In the genomic region with DNA sequence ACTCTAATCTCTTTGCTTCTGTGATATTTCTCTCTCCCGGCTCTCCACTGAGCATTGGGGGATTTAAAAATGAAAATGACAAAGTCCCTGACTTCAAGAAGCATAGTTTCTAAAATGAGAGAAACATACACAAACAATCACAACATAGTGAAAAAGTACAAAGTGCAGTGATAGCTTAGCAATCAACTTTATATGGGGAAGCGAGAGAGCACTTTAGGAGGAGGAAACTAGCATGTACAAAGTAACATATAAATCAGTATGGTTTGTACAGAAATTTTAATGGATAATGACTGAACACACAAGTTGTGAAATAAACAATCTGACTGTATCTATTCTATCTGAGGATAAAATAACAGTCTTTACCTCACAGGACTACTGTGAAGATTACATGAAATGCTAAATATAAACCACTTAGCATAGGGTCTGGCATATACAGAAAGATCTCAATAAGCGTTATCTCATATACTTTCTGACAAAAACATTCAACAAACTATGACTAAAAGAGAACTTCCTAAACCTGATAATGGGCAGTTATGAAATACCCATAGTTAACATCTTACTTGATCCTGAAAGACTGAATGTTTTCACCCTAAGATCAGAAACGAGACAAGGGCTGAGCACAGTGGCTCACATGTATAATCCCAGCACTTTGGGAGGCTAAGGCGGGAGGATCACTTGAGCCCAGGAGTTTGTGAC, we compare ENCODE assay signal across 23 cellular contexts.
DNase-seq lines count a peak whose midpoint lies in the region; ATAC-seq and TF ChIP-seq lines count a peak whose summit lies in the region.
"Had no signal": no experiment of that assay in that cellular context is flagged by ENCODE, and none has a peak within 500 bp of the region (broad histone marks: within the 10 kb centered on the region; RNA-seq: fewer than 3 reads in every experiment).

No MANE protein-coding gene starts in this region.

- H3K4me1 Mint-ChIP-seq in dendritic cell treated with granulocyte-macrophage colony-stimulating factor and Interleukin-4, amounts not matched to agents 40 ng/mL and 50 ng/mL, for 4 days (ENCODE audit: low read depth) = peaks cover 28% of the 10 kb centered on the region
- H3K4me1 Mint-ChIP-seq in activated CD4-positive, alpha-beta T cell treated with anti-CD3 and anti-CD28 coated beads for 36 hours = no peaks in the 10 kb centered on the region
- H3K4me1 Mint-ChIP-seq: GM23338 had no signal

- peaks cover 8% of the 10 kb centered on the region for H3K36me3 Mint-ChIP-seq in dendritic cell treated with granulocyte-macrophage colony-stimulating factor and Interleukin-4, amounts not matched to agents 40 ng/mL and 50 ng/mL, for 4 days (ENCODE audit: low read depth)
- H3K36me3 Mint-ChIP-seq in activated CD4-positive, alpha-beta T cell treated with anti-CD3 and anti-CD28 coated beads for 36 hours (ENCODE audit: low read depth) = peaks cover 7% of the 10 kb centered on the region

- in situ Hi-C loops in gastrocnemius medialis (cut with MboI; ENCODE audit: low sequenced_read_pairs in 4 of 4) = no loop called here

- H3K9me3 Mint-ChIP-seq in dendritic cell treated with granulocyte-macrophage colony-stimulating factor and Interleukin-4, amounts not matched to agents 40 ng/mL and 50 ng/mL, for 4 days = no peaks in the 10 kb centered on the region
- H3K9me3 Mint-ChIP-seq in activated CD4-positive, alpha-beta T cell treated with anti-CD3 and anti-CD28 coated beads for 36 hours (ENCODE audit: low read depth) = no peaks in the 10 kb centered on the region
- H3K9me3 Mint-ChIP-seq: GM23338 had no signal

- WGBS in spleen, 5 donors = 83 to 93% (median 89%) methylated on average over 5 of the region's 5 CpGs

- H3K36me3 ChIP-seq in cardiac muscle cell = no peaks in the 10 kb centered on the region
- H3K36me3 ChIP-seq in right atrium auricular region = peaks cover 3% of the 10 kb centered on the region
- peaks cover 0 to 5% of the 10 kb centered on the region in 2 donors for H3K36me3 ChIP-seq in gastrocnemius medialis
- peaks cover 0 to 53% (median under 1%) of the 10 kb centered on the region in 6 donors for H3K36me3 ChIP-seq in spleen
- H3K36me3 ChIP-seq: HAP-1 had no signal

- no peak overlapping the region for H3K4me3 ChIP-seq in cardiac muscle cell
- H3K4me3 ChIP-seq in right atrium auricular region = no peak overlapping the region
- no peak overlapping the region for H3K4me3 ChIP-seq in gastrocnemius medialis
- no peak overlapping the region for H3K4me3 ChIP-seq in spleen
- H3K4me3 ChIP-seq: BLaER1 treated with 17β-estradiol and CSF1 and Interleukin-3, amounts not matched to agents 10 nM and 100 nM; GM23338; HAP-1 had no signal

- no peaks in the 10 kb centered on the region for H3K9me3 ChIP-seq in cardiac muscle cell (ENCODE audit: low read depth)
- no peaks in the 10 kb centered on the region for H3K9me3 ChIP-seq in right atrium auricular region
- H3K9me3 ChIP-seq in gastrocnemius medialis = no peaks in the 10 kb centered on the region
- H3K9me3 ChIP-seq in spleen = no peaks in the 10 kb centered on the region
- H3K9me3 ChIP-seq: BLaER1 treated with 17β-estradiol and CSF1 and Interleukin-3, amounts not matched to agents 10 nM and 100 nM; HAP-1 had no signal

- intact Hi-C loops in dendritic cell treated with granulocyte-macrophage colony-stimulating factor and Interleukin-4, amounts not matched to agents 40 ng/mL and 50 ng/mL, for 4 days (cut with micrococcal nuclease) = no loop called here
- intact Hi-C loops in gastrocnemius medialis (cut with DNase I; ENCODE audit: low total_unique reads) = no loop called here
- intact Hi-C loops in spleen (cut with DNase I; ENCODE audit: low total_unique reads) = no loop called here
- intact Hi-C loops in activated CD4-positive, alpha-beta T cell treated with anti-CD3 and anti-CD28 coated beads for 36 hours (cut with DNase I, micrococcal nuclease) = no loop called here

- DNase-seq in cardiac muscle cell (ENCODE audit: low read depth in 1 of 2, low spot score in 1 of 2) (peak in 1 of 2 donors; percentile 40), right atrium auricular region (ENCODE audit: low spot score) (no peak), iris pigment epithelial cell (ENCODE audit: low read depth) (peak; percentile 59), gastrocnemius medialis (no peak), spleen (no peak)
- DNase-seq in activated CD4-positive, alpha-beta T cell treated with anti-CD3 and anti-CD28 coated beads for 36 hours = no peak
- DNase-seq: CD4-positive, alpha-beta T cell; DMS53; NCI-H1048; NCI-H1417; NCI-H1694 treated with DMSO at 0.1 percent for 48 hours; NCI-H2081; NCI-H2227 treated with DMSO at 0.1 percent for 48 hours; NCI-H510A; NCI-H69; Right ventricle myocardium superior; RPMI8226 had no signal

- POLR2A ChIA-PET in activated CD4-positive, alpha-beta T cell treated with anti-CD3 and anti-CD28 coated beads for 36 hours (lab: Charles Lee) = no interaction called here

- TF ChIP-seq POLR2A in gastrocnemius medialis (IDR thresholded peaks at IDR 0.05) (no peak), spleen (IDR thresholded peaks at IDR 0.05) (no peak)

- CTCF ChIA-PET in activated CD4-positive, alpha-beta T cell treated with anti-CD3 and anti-CD28 coated beads for 36 hours (lab: Charles Lee) = no interaction called here

- ATAC-seq in gastrocnemius medialis = no peak
- no peak for ATAC-seq in GM19023 (IDR thresholded peaks at IDR 0.05; ENCODE audit: unreplicated experiment)
- no peak for ATAC-seq in activated CD4-positive, alpha-beta T cell treated with anti-CD3 and anti-CD28 coated beads for 36 hours
- ATAC-seq: GM23338 had no signal

- TF ChIP-seq CTCF in cardiac muscle cell (IDR thresholded peaks at IDR 0.05; ENCODE audit: low read depth, low read length) (no peak), right atrium auricular region (IDR thresholded peaks at IDR 0.05) (no peak), gastrocnemius medialis (IDR thresholded peaks at IDR 0.05 in 4 of 5, conservative IDR thresholded peaks at IDR 0.05 in 1 of 5) (no peak), spleen (IDR thresholded peaks at IDR 0.05 in 8 of 11, conservative IDR thresholded peaks at IDR 0.05 in 3 of 11) (no peak)

- H3K27ac ChIP-seq in cardiac muscle cell = peak overlapping the region; percentile 45
- H3K27ac ChIP-seq in right atrium auricular region = no peak overlapping the region
- no peak overlapping the region for H3K27ac ChIP-seq in gastrocnemius medialis
- peak overlapping the region in 4 of 8 donors; percentile 12 to 55 (median 22) for H3K27ac ChIP-seq in spleen
- H3K27ac ChIP-seq: BLaER1 treated with 17β-estradiol and CSF1 and Interleukin-3, amounts not matched to agents 10 nM and 100 nM; KMS-11 had no signal

- peaks cover 17% of the 10 kb centered on the region for H3K4me1 ChIP-seq in cardiac muscle cell (ENCODE audit: low read depth)
- peaks cover 0 to 13% of the 10 kb centered on the region in 2 donors for H3K4me1 ChIP-seq in right atrium auricular region
- H3K4me1 ChIP-seq in gastrocnemius medialis = peaks cover 18 to 19% of the 10 kb centered on the region in 2 donors
- peaks cover 0 to 15% (median 3%) of the 10 kb centered on the region in 6 donors for H3K4me1 ChIP-seq in spleen
- H3K4me1 ChIP-seq: HAP-1 had no signal

- H3K27me3 ChIP-seq in cardiac muscle cell (no peaks in the 10 kb centered on the region), right atrium auricular region (no peaks in the 10 kb centered on the region), gastrocnemius medialis (no peaks in the 10 kb centered on the region), spleen (replicated peaks in 1 of 7) (no peaks in the 10 kb centered on the region)
- H3K27me3 ChIP-seq: BLaER1 treated with 17β-estradiol and CSF1 and Interleukin-3, amounts not matched to agents 10 nM and 100 nM had no signal

- H3K4me3 Mint-ChIP-seq in dendritic cell treated with granulocyte-macrophage colony-stimulating factor and Interleukin-4, amounts not matched to agents 40 ng/mL and 50 ng/mL, for 4 days = no peak overlapping the region
- no peak overlapping the region for H3K4me3 Mint-ChIP-seq in activated CD4-positive, alpha-beta T cell treated with anti-CD3 and anti-CD28 coated beads for 36 hours
- H3K4me3 Mint-ChIP-seq: CD4-positive, alpha-beta T cell; GM23338 had no signal

- peak overlapping the region; percentile 4 for H3K27ac Mint-ChIP-seq in dendritic cell treated with granulocyte-macrophage colony-stimulating factor and Interleukin-4, amounts not matched to agents 40 ng/mL and 50 ng/mL, for 4 days
- H3K27ac Mint-ChIP-seq in activated CD4-positive, alpha-beta T cell treated with anti-CD3 and anti-CD28 coated beads for 36 hours = no peak overlapping the region
- H3K27ac Mint-ChIP-seq: CD4-positive, alpha-beta T cell; GM23338 had no signal

- no peaks in the 10 kb centered on the region for H3K27me3 Mint-ChIP-seq in dendritic cell treated with granulocyte-macrophage colony-stimulating factor and Interleukin-4, amounts not matched to agents 40 ng/mL and 50 ng/mL, for 4 days
- H3K27me3 Mint-ChIP-seq in activated CD4-positive, alpha-beta T cell treated with anti-CD3 and anti-CD28 coated beads for 36 hours = no peaks in the 10 kb centered on the region
- H3K27me3 Mint-ChIP-seq: CD4-positive, alpha-beta T cell had no signal
